ENCODE assay signal across 23 cellular contexts in the genomic region with DNA sequence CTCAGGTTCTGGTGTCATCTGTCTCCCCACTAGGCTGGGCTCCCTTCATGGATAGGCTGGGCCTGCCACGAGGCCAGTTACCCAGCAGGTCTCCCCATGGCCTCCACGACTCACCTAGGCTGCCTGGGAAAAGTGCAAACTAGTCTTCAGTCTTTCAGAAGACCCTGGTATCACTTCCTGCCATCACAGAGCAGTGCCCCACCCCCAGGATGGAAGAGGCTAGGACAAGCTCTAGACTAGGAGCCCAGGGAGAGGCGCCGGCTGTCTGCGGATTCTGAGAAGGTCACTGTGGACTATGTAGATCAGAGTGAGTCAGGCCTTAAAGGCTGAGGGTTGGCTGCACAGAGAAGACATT.
DNase-seq lines count a peak whose midpoint lies in the region; ATAC-seq and TF ChIP-seq lines count a peak whose summit lies in the region.
"Had no signal": no experiment of that assay in that cellular context is flagged by ENCODE, and none has a peak within 500 bp of the region (broad histone marks: within the 10 kb centered on the region; RNA-seq: fewer than 3 reads in every experiment).

No MANE protein-coding gene starts in this region.

- H3K9me3 ChIP-seq in IMR-90 (ENCODE audit: control insufficient read depth, insufficient read depth, low read length) (no peaks in the 10 kb centered on the region), mesenchymal stem cell (ENCODE audit: control insufficient read depth, low read length) (no peaks in the 10 kb centered on the region), esophagus muscularis mucosa (no peaks in the 10 kb centered on the region)
- H3K9me3 ChIP-seq: vagina had no signal

- H2BK5ac ChIP-seq in IMR-90 (ENCODE audit: low read depth, low read length, poor library complexity, severe bottlenecking), result peak overlapping the region; percentile 98
- H2BK5ac ChIP-seq in mesenchymal stem cell (ENCODE audit: low read depth, low read length, poor library complexity, severe bottlenecking), result no peak overlapping the region

- TF ChIP-seq RAD21 in IMR-90 (IDR thresholded peaks at IDR 0.05; ENCODE audit: low read length), result no peak

- H3K4me1 ChIP-seq in ACC112 (ENCODE audit: control insufficient read depth, insufficient read depth, low read length, unreplicated experiment), result peaks cover 69% of the 10 kb centered on the region
- peaks cover 55% of the 10 kb centered on the region for H3K4me1 ChIP-seq in IMR-90 (ENCODE audit: control insufficient read depth, insufficient read depth, low read length)
- H3K4me1 ChIP-seq in mesenchymal stem cell (ENCODE audit: control insufficient read depth, insufficient read depth, low read depth, low read length), result peaks cover 45% of the 10 kb centered on the region
- peaks cover 13 to 34% (median 31%) of the 10 kb centered on the region in 4 donors for H3K4me1 ChIP-seq in esophagus muscularis mucosa

- H4K8ac ChIP-seq in IMR-90 (ENCODE audit: low read depth in 2 of 2, low read length in 2 of 2) (peak overlapping the region; percentile 47 to 84), mesenchymal stem cell (ENCODE audit: low read length) (peak overlapping the region; percentile 70)

- TF ChIP-seq POLR2A in IMR-90 (IDR thresholded peaks at IDR 0.05; ENCODE audit: low read depth, low read length) (no peak), esophagus muscularis mucosa (IDR thresholded peaks at IDR 0.05; ENCODE audit: low read depth) (no peak)

- H2BK12ac ChIP-seq in mesenchymal stem cell (ENCODE audit: low read length in 2 of 2), result peak overlapping the region; percentile 4 to 72

- H3K14ac ChIP-seq in IMR-90 (replicated peaks; ENCODE audit: low read depth, low read length) (peak overlapping the region; percentile 93), mesenchymal stem cell (ENCODE audit: low read length in 2 of 2) (no peak overlapping the region)

- TF ChIP-seq CTCF in IMR-90 (conservative IDR thresholded peaks at IDR 0.05; ENCODE audit: low read depth, low read length) (peak; percentile 9; the same call in 1 of the 2 replicates), esophagus muscularis mucosa (IDR thresholded peaks at IDR 0.05) (no peak)

- no peak for TF ChIP-seq EP300 in esophagus muscularis mucosa (IDR thresholded peaks at IDR 0.05)

- H3K4me3 ChIP-seq in ACC112 (ENCODE audit: low read depth, low read length) (no peak overlapping the region), IMR-90 (ENCODE audit: insufficient read depth, low read depth, low read length) (no peak overlapping the region), mesenchymal stem cell (ENCODE audit: insufficient read depth in 1 of 2, low read depth in 1 of 2, low read length in 2 of 2) (no peak overlapping the region), esophagus muscularis mucosa (no peak overlapping the region)
- H3K4me3 ChIP-seq: hepatocyte, skin epidermis, vagina had no signal

- intact Hi-C loops in IMR-90 (cut with micrococcal nuclease), result no loop called here
- intact Hi-C loops in esophagus muscularis mucosa (cut with DNase I), result no loop called here

- in situ Hi-C loops in IMR-90 (cut with MboI; ENCODE audit: low sequenced_read_pairs), result no loop called here

- H3K27ac ChIP-seq in ACC112 (ENCODE audit: low read depth, low read length) (0 out of 2 replicates have a peak overlapping the region, but pooled peaks have one; percentile 72), IMR-90 (ENCODE audit: insufficient read depth, low read length) (peak overlapping the region; percentile 74), caudate nucleus (ENCODE audit: low read depth, low read length) (peak overlapping the region; percentile 17), mesenchymal stem cell (ENCODE audit: low read length, poor library complexity, severe bottlenecking) (peak overlapping the region; percentile 3), esophagus muscularis mucosa (replicated peaks in 1 of 4) (no peak overlapping the region)
- H3K27ac ChIP-seq: hepatocyte, vagina had no signal

- CTCF ChIA-PET in IMR-90 (lab: Yijun Ruan, JAX), result no interaction called here

- H3K79me1 ChIP-seq in IMR-90 (ENCODE audit: low read depth in 1 of 2, low read length in 2 of 2), result peaks cover 9 to 65% of the 10 kb centered on the region in 2 experiments
- peaks cover 30% of the 10 kb centered on the region for H3K79me1 ChIP-seq in mesenchymal stem cell (replicated peaks; ENCODE audit: low read length, poor library complexity, severe bottlenecking)

- peaks cover 3% of the 10 kb centered on the region; the same call in 1 of the 2 replicates for H4K20me1 ChIP-seq in IMR-90 (ENCODE audit: insufficient read depth, low read length)

- H3K4ac ChIP-seq in IMR-90 (ENCODE audit: low read depth, low read length) (peak overlapping the region; percentile 94), mesenchymal stem cell (ENCODE audit: low read depth in 1 of 2, low read length in 2 of 2) (peak overlapping the region in 1 of 2 experiments; percentile 6)

- H2AFZ ChIP-seq in ACC112 (ENCODE audit: low read length, unreplicated experiment) (no peak overlapping the region), IMR-90 (replicated peaks; ENCODE audit: low read length, poor library complexity) (peak overlapping the region; percentile 39), mesenchymal stem cell (ENCODE audit: low read depth, low read length) (no peak overlapping the region)
- H2AFZ ChIP-seq: hepatocyte had no signal

- H2AK5ac ChIP-seq in IMR-90 (ENCODE audit: low read depth, low read length) (peak overlapping the region; percentile 92), mesenchymal stem cell (ENCODE audit: low read length, severe bottlenecking) (peak overlapping the region; percentile 23)

- no TSS peak for BruUV-seq in IMR-90 (replicated peaks; lab: Mats Ljungman, UMichigan)

- H3K27me3 ChIP-seq in ACC112 (ENCODE audit: insufficient read depth, low read length), result no peaks in the 10 kb centered on the region
- no peaks in the 10 kb centered on the region for H3K27me3 ChIP-seq in IMR-90 (ENCODE audit: control insufficient read depth, insufficient read depth, low read length)
- no peaks in the 10 kb centered on the region for H3K27me3 ChIP-seq in mesenchymal stem cell (ENCODE audit: control insufficient read depth in 1 of 2, insufficient read depth in 1 of 2, low read length in 2 of 2)
- peaks cover 0 to 14% (median 0%) of the 10 kb centered on the region in 4 donors for H3K27me3 ChIP-seq in esophagus muscularis mucosa
- H3K27me3 ChIP-seq: hepatocyte, vagina had no signal

- no peak overlapping the region for H3K9ac ChIP-seq in IMR-90 (ENCODE audit: low read depth, low read length)
- peak overlapping the region; percentile 72 for H3K9ac ChIP-seq in mesenchymal stem cell (ENCODE audit: low read length)

- H3K56ac ChIP-seq in IMR-90 (ENCODE audit: extremely low read depth, insufficient read depth, low read length), result peak overlapping the region; percentile 55

- dilution Hi-C loops in IMR-90 (cut with HindIII; ENCODE audit: low sequenced_read_pairs, unreplicated experiment), result no loop called here

- H4K5ac ChIP-seq in IMR-90 (ENCODE audit: low read depth, low read length), result peak overlapping the region; percentile 78

- peaks cover 52% of the 10 kb centered on the region for H3K9me1 ChIP-seq in IMR-90 (ENCODE audit: insufficient read depth, low read length)

- H4K91ac ChIP-seq in IMR-90 (ENCODE audit: insufficient read depth, low read depth, low read length) (peak overlapping the region; percentile 69), mesenchymal stem cell (ENCODE audit: low read length) (peak overlapping the region; percentile 43)

- H3K36me3 ChIP-seq in ACC112 (ENCODE audit: insufficient read depth, low read length) (no peaks in the 10 kb centered on the region), IMR-90 (ENCODE audit: control insufficient read depth, insufficient read depth, low read length) (no peaks in the 10 kb centered on the region), mesenchymal stem cell (ENCODE audit: control insufficient read depth in 1 of 2, insufficient read depth in 2 of 2, low read depth in 1 of 2, low read length in 2 of 2) (peaks cover 10 to 18% of the 10 kb centered on the region in 2 experiments), esophagus muscularis mucosa (no peaks in the 10 kb centered on the region)
- H3K36me3 ChIP-seq: vagina had no signal

- ATAC-seq in IMR-90 (ENCODE audit: low read depth), result peak; percentile 36
- ATAC-seq in HG02763 (IDR thresholded peaks at IDR 0.05; ENCODE audit: unreplicated experiment), result no peak
- ATAC-seq: natural killer cell had no signal

- H2AK9ac ChIP-seq in IMR-90 (replicated peaks; ENCODE audit: low read depth, low read length, poor library complexity), result peak overlapping the region; percentile 66

- peak overlapping the region; percentile 93; the same call in 2 of the 3 replicates for H2BK15ac ChIP-seq in IMR-90 (ENCODE audit: low read depth, low read length)
- H2BK15ac ChIP-seq in mesenchymal stem cell (ENCODE audit: low read depth, poor library complexity, severe bottlenecking), result peak overlapping the region; percentile 37

- H3K18ac ChIP-seq in IMR-90 (ENCODE audit: low read depth, low read length), result peak overlapping the region; percentile 87
- peak overlapping the region; percentile 41 to 67 for H3K18ac ChIP-seq in mesenchymal stem cell (ENCODE audit: low read depth in 1 of 2, low read length in 2 of 2)

- WGBS in IMR-90 (ENCODE audit: extremely low coverage in 2 of 2, insufficient read length in 1 of 2), 2 experiments, result no CpG with 5 or more reads among the region's 5 CpGs
- WGBS in mesenchymal stem cell, result 77% methylated on average over 5 of the region's 5 CpGs
- WGBS in esophagus muscularis mucosa, result 89% methylated on average over 3 of the region's 5 CpGs

- H3K79me2 ChIP-seq in ACC112 (ENCODE audit: control insufficient read depth, insufficient read depth, low read length, unreplicated experiment), result no peaks in the 10 kb centered on the region
- H3K79me2 ChIP-seq: hepatocyte had no signal

- peak overlapping the region; percentile 77 for H2BK20ac ChIP-seq in IMR-90 (ENCODE audit: low read depth, low read length)

- POLR2A ChIA-PET in IMR-90 (lab: Charles Lee; ENCODE audit: unreplicated experiment), result interaction anchor here (0.6 kb wide), 1 partner anchor 18 kb away, joined by 6 read pairs; no protein-coding TSS in a partner anchor

- H2BK120ac ChIP-seq in IMR-90 (ENCODE audit: low read depth, low read length), result peak overlapping the region; percentile 82
- peak overlapping the region; percentile 78 for H2BK120ac ChIP-seq in mesenchymal stem cell (ENCODE audit: low read depth, low read length)

- peak; percentile 65 for DNase-seq in IMR-90
- DNase-seq in caudate nucleus (lab: John Stamatoyannopoulos, UW), result no peak
- no peak for DNase-seq in mesenchymal stem cell
- no peak for DNase-seq in esophagus muscularis mucosa (ENCODE audit: extremely low spot score)
- no peak for DNase-seq in DMS 273 treated with DMSO at 0.1 percent for 48 hours (lab: John Stamatoyannopoulos, UW)
- no peak for DNase-seq in hypothalamus (lab: John Stamatoyannopoulos, UW)
- DNase-seq: activated CD4-positive, alpha-beta T cell treated with anti-CD3 and anti-CD28 coated beads, Interleukin-2, amount 50 U/mL, for 1 hour; activated CD8-positive, alpha-beta memory T cell treated with anti-CD3 and anti-CD28 coated beads, Interleukin-2, amount 50 U/mL, for 48 hours; aorta; DMS53; foreskin fibroblast; KBM-7; natural killer cell; NCI-H1048; NCI-H2029 treated with DMSO at 0.1 percent for 48 hours; NCI-H510A; Right ventricle myocardium superior; stimulated activated CD4-positive, alpha-beta T cell treated with anti-CD3 and anti-CD28 coated beads, Interleukin-4, amount 100 ng/mL, for 1 hour had no signal

- H3K4me2 ChIP-seq in IMR-90 (ENCODE audit: low read depth, low read length) (peak overlapping the region; percentile 64), mesenchymal stem cell (ENCODE audit: low read length, poor library complexity, severe bottlenecking) (no peak overlapping the region)
- H3K4me2 ChIP-seq: hepatocyte had no signal

- H3K23ac ChIP-seq in IMR-90 (ENCODE audit: low read depth, low read length) (peak overlapping the region; percentile 76; the same call in 1 of the 2 replicates), mesenchymal stem cell (ENCODE audit: low read length in 2 of 2) (no peak overlapping the region)

Comparison
In these comparisons a context has a peak if more than half of its experiments do, and no peak if none do; other contexts are left out.
1. H3K27ac ChIP-seq: peak in ACC112 (single experiment), IMR-90 (single experiment), caudate nucleus (single experiment) and mesenchymal stem cell (single experiment); none in esophagus muscularis mucosa (0 of 4).